ENCODE assay signal across 8 cellular contexts in the genomic region with DNA sequence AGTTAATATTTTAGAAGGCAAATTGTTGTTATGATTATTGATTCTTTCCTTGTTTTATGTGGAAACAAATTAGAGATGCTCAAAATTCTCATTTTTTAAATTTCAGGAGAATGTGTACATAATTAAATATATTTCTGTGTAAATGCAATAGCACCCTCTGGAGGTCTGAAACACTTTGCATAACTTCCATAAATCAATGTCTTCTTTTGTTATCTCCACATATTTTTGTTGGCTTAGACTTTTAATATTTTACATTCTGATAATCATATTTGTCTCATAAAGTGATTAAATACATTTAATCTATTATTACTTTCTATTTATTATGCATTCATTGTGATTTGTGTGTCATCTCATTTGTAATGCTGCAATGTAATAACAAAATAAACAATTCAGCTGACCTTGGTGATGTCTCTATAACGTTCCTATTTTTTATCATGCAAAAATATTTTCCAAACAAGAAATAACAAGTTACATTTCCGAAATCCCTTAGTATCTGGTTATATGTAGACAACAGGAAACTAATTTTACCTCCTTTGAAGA.
A peak's percentile ranks its signal among the peaks of the same experiment; 100 is the strongest.
DNase-seq lines count a peak whose midpoint lies in the region; ATAC-seq and TF ChIP-seq lines count a peak whose summit lies in the region.

No MANE protein-coding gene starts in this region.

- H3F3A ChIP-seq in SK-N-SH (replicated peaks; ENCODE audit: insufficient read depth): peaks cover 21% of the 10 kb centered on the region

- H3K9me3 ChIP-seq in AG04450 (ENCODE audit: control insufficient read depth, insufficient read depth, low read length) (no peaks in the 10 kb centered on the region), HEK293 (ENCODE audit: control insufficient read depth, insufficient read depth, low read depth, low read length) (no peaks in the 10 kb centered on the region), SK-N-SH (no peaks in the 10 kb centered on the region)

- CTCF ChIA-PET in AG04450 (lab: Charles Lee): interaction anchor here (0.9 to 3.1 kb wide), 9 partner anchors 10 to 1678 kb away, joined by 3 to 26 read pairs (median 4); no protein-coding TSS in a partner anchor
- CTCF ChIA-PET in HEK293 (lab: Yijun Ruan, JAX): interaction anchor here (0.6 to 1.2 kb wide), 6 partner anchors 45 to 1678 kb away, joined by 3 to 5 read pairs (median 4); no protein-coding TSS in a partner anchor
- CTCF ChIA-PET in SK-N-SH (lab: Yijun Ruan, JAX): interaction anchor here (1.0 to 1.2 kb wide), 2 partner anchors 1679 to 1680 kb away, joined by 4 to 6 read pairs; no protein-coding TSS in a partner anchor

- POLR2A ChIA-PET in AG04450 (lab: Yijun Ruan, JAX) (interaction anchor here (0.6 to 1.4 kb wide), 5 partner anchors 32 to 138 kb away, joined by 4 to 9 read pairs (median 6); no protein-coding TSS in a partner anchor), HEK293 (lab: Yijun Ruan, JAX) (no interaction called here), SK-N-SH (lab: Yijun Ruan, JAX) (no interaction called here)

- no peak for ATAC-seq in stimulated activated naive B cell treated with anti-CD40 and anti-IgM and Interleukin-4, amounts not matched to agents 10 μg/mL and 1 μg/mL and 100 μg/mL, for 72 hours (replicated peaks)

- H3K9me2 ChIP-seq in SK-N-SH: no peaks in the 10 kb centered on the region

- 0 out of 2 replicates have a peak overlapping the region, but pooled peaks have one; percentile 17 for H3K9ac ChIP-seq in SK-N-SH

- no peak overlapping the region for H3K27ac ChIP-seq in AG04450 (ENCODE audit: low read depth, low read length)
- no peak overlapping the region for H3K27ac ChIP-seq in HEK293 (ENCODE audit: extremely low read depth, low read depth, low read length)
- peak overlapping the region; percentile 34 to 73; a peak in 3 of 4 replicates for H3K27ac ChIP-seq in SK-N-SH (ENCODE audit: low read depth in 2 of 2, low read length in 1 of 2)

- DNase-seq in AG04450 (ENCODE audit: low read depth, low spot score) (no peak), SK-N-SH (no peak), iris pigment epithelial cell (ENCODE audit: low read depth) (peak; percentile 69), AG08396 (ENCODE audit: low spot score) (no peak), retina (no peak)
- no peak for DNase-seq in stimulated activated CD4-positive, alpha-beta T cell treated with anti-CD3 and anti-CD28 coated beads, Interleukin-2, amount 100 ng/mL, for 48 hours
- DNase-seq in stimulated activated naive B cell treated with anti-CD40 and anti-IgM and Interleukin-4, amounts not matched to agents 10 μg/mL and 1 μg/mL and 100 μg/mL, for 72 hours: no peak

- no peaks in the 10 kb centered on the region for H4K20me1 ChIP-seq in SK-N-SH (ENCODE audit: insufficient read depth)

- no peaks in the 10 kb centered on the region for H3K9me3 Mint-ChIP-seq in stimulated activated naive B cell treated with anti-CD40 and anti-IgM and Interleukin-4, amounts not matched to agents 10 μg/mL and 1 μg/mL and 100 μg/mL, for 72 hours

- no peaks in the 10 kb centered on the region for H3K36me3 ChIP-seq in HEK293 (ENCODE audit: control insufficient read depth in 2 of 2, insufficient read depth in 1 of 2, low read length in 2 of 2)
- no peaks in the 10 kb centered on the region for H3K36me3 ChIP-seq in SK-N-SH (replicated peaks in 1 of 2; ENCODE audit: control insufficient read depth in 1 of 2, insufficient read depth in 2 of 2, low read length in 1 of 2)

- H3K4me3 ChIP-seq in AG04450 (ENCODE audit: low read depth, low read length) (no peak overlapping the region), HEK293 (ENCODE audit: low read depth, low read length) (no peak overlapping the region), SK-N-SH (ENCODE audit: low read depth in 2 of 2, low read length in 1 of 2) (peak overlapping the region; percentile 14 to 28; a peak in 2 of 4 replicates)

- H3K4me1 ChIP-seq in HEK293 (ENCODE audit: control insufficient read depth, insufficient read depth, low read length) (no peaks in the 10 kb centered on the region; the same call in 1 of the 2 replicates), SK-N-SH (ENCODE audit: control insufficient read depth in 1 of 2, insufficient read depth in 2 of 2, low read depth in 1 of 2, low read length in 1 of 2) (peaks cover 0 to 26% of the 10 kb centered on the region in 2 experiments; a peak in 1 of 4 replicates)

- 0% methylated on average over 2 of the region's 2 CpGs for WGBS in SK-N-SH (ENCODE audit: low lambda C conversion rate)

- TF ChIP-seq CTCF in AG04450 (IDR thresholded peaks at IDR 0.05; ENCODE audit: low read depth, low read length) (peak; percentile 60), HEK293 (tag by site-specific recombination; IDR thresholded peaks at IDR 0.05) (no peak), SK-N-SH (IDR thresholded peaks at IDR 0.05) (peak; percentile 80)

- no peak overlapping the region for H3K27ac Mint-ChIP-seq in stimulated activated naive B cell treated with anti-CD40 and anti-IgM and Interleukin-4, amounts not matched to agents 10 μg/mL and 1 μg/mL and 100 μg/mL, for 72 hours

- no peaks in the 10 kb centered on the region for H3K4me1 Mint-ChIP-seq in stimulated activated naive B cell treated with anti-CD40 and anti-IgM and Interleukin-4, amounts not matched to agents 10 μg/mL and 1 μg/mL and 100 μg/mL, for 72 hours

- TF ChIP-seq EP300 in SK-N-SH (IDR thresholded peaks at IDR 0.05; ENCODE audit: borderline replicate concordance in 1 of 2, low read depth in 1 of 2, low read length in 1 of 2): no peak

- TF ChIP-seq RAD21 in SK-N-SH (IDR thresholded peaks at IDR 0.05; ENCODE audit: low read length): peak; percentile 59

- H3K36me3 Mint-ChIP-seq in stimulated activated naive B cell treated with anti-CD40 and anti-IgM and Interleukin-4, amounts not matched to agents 10 μg/mL and 1 μg/mL and 100 μg/mL, for 72 hours: no peaks in the 10 kb centered on the region

- no peaks in the 10 kb centered on the region for H3K27me3 ChIP-seq in AG04450 (ENCODE audit: control insufficient read depth, insufficient read depth, low read length)
- no peaks in the 10 kb centered on the region for H3K27me3 ChIP-seq in SK-N-SH (ENCODE audit: insufficient read depth)

- no peaks in the 10 kb centered on the region for H3K79me2 ChIP-seq in SK-N-SH (ENCODE audit: insufficient read depth)

- no peak overlapping the region for H3K4me3 Mint-ChIP-seq in stimulated activated naive B cell treated with anti-CD40 and anti-IgM and Interleukin-4, amounts not matched to agents 10 μg/mL and 1 μg/mL and 100 μg/mL, for 72 hours

- no peaks in the 10 kb centered on the region for H3K27me3 Mint-ChIP-seq in stimulated activated naive B cell treated with anti-CD40 and anti-IgM and Interleukin-4, amounts not matched to agents 10 μg/mL and 1 μg/mL and 100 μg/mL, for 72 hours

- peak overlapping the region; percentile 78 for H3K4me2 ChIP-seq in SK-N-SH

- H2AFZ ChIP-seq in SK-N-SH (ENCODE audit: low read depth): peak overlapping the region; percentile 42

TF ChIP-seq in HEK293, 187 proteins besides CTCF, POLR2A, EP300 and RAD21:
- peak; percentile 32 for TF ChIP-seq ZNF654 (tag by site-specific recombination; IDR thresholded peaks at IDR 0.05; ENCODE audit: low read depth)
- no peak for TF ChIP-seq ZNF791 (tag by site-specific recombination; IDR thresholded peaks at IDR 0.05)

TF ChIP-seq in SK-N-SH, 30 proteins besides CTCF, POLR2A, EP300 and RAD21:
- TF ChIP-seq, protein P1, sequence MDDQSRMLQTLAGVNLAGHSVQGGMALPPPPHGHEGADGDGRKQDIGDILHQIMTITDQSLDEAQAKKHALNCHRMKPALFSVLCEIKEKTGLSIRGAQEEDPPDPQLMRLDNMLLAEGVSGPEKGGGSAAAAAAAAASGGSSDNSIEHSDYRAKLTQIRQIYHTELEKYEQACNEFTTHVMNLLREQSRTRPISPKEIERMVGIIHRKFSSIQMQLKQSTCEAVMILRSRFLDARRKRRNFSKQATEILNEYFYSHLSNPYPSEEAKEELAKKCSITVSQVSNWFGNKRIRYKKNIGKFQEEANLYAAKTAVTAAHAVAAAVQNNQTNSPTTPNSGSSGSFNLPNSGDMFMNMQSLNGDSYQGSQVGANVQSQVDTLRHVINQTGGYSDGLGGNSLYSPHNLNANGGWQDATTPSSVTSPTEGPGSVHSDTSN (IDR thresholded peaks at IDR 0.05): peak; percentile 88
- 0 out of 2 replicates have a peak, but pooled peaks have one; percentile 12 for TF ChIP-seq SMC3 (IDR thresholded peaks at IDR 0.05; ENCODE audit: low read depth, low read length)
- no peak for TF ChIP-seq MXI1 (IDR thresholded peaks at IDR 0.05; ENCODE audit: low read depth, low read length)

Comparison
In these comparisons a context has a peak if more than half of its experiments do, and no peak if none do; other contexts are left out.
1. H3K27ac ChIP-seq: peak in SK-N-SH (2 of 2); none in AG04450 (single experiment) and HEK293 (single experiment).
2. H3K4me3 ChIP-seq: peak in SK-N-SH (2 of 2); none in AG04450 (single experiment) and HEK293 (single experiment).